ENCODE assay signal across 8 cellular contexts in the genomic region with DNA sequence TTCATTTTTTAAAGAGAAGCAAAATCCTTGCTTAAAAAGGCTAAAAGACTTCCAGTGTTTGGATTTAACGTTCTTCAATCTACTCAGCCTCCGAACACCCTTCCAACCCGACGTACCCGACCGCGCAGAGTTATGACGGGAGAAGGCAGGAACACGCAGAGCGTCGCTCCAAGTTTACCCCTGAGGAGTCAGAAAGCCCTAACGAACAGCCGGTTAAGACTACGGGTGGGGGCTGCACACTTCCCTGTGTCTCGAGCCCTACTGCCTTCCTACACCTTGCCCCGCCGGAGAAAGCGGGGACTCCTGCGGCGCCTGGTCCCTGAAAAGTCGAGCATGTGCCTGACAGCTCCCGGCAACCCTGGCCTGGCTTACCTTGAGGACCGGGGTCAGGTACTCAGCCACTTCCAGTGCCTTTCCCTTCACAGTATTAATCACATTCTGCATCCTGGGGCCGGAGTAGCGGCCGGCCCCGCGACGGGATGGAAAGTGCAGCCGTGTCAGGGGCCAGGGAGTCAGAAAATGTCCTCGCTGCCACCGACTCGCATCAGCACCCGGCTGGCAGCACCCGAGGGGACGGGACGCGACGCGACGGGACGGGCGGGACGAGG. TPM values are rescaled to one million over a fixed set of nuclear protein-coding genes. Genes with fewer than 3 reads are reported as not detected.
DNase-seq lines count a peak whose midpoint lies in the region; ATAC-seq and FAIRE-seq lines count a peak whose summit lies in the region.

No MANE protein-coding gene starts in this region.

- DNase-seq in CD1c-positive myeloid dendritic cell (ENCODE audit: extremely low spot score) (peak; percentile 86), GM19239 (ENCODE audit: insufficient read length, low spot score) (peak; percentile 37), NCI-H774 (lab: John Stamatoyannopoulos, UW) (peak; percentile 42), epidermal melanocyte (ENCODE audit: insufficient read length, low spot score) (peak; percentile 51), mucosa of gallbladder (ENCODE audit: low spot score) (peak; percentile 50)
- peak; percentile 35 to 81 (median 52) for DNase-seq in activated CD8-positive, alpha-beta memory T cell treated with anti-CD3 and anti-CD28 coated beads for 48 hours (ENCODE audit: low read depth in 2 of 3, low spot score in 2 of 3)
- peak; percentile 74 for DNase-seq in stimulated activated CD8-positive, alpha-beta memory T cell treated with anti-CD3 and anti-CD28 coated beads, Interleukin-4, amount 100 ng/mL, for 24 hours (ENCODE audit: low read depth)

- peak; percentile 27 for ATAC-seq in HG03432 (IDR thresholded peaks at IDR 0.05; ENCODE audit: unreplicated experiment)

- peak; percentile 80 for FAIRE-seq in GM19239 (lab: Jason Lieb, UNC)

RNA-seq across cellular contexts. Expression of a gene that starts 0.6 kb away (rescaled TPM):
- 43.2 TPM for total RNA-seq in mucosa of gallbladder

RNA-seq across cellular contexts. Expression of a gene that starts 0.7 kb away (rescaled TPM):
- total RNA-seq in mucosa of gallbladder = 37.5 TPM

Comparison
In these comparisons a context has a peak if more than half of its experiments do, and no peak if none do; other contexts are left out.
1. Peak in every context shown above with its lines: DNase-seq and ATAC-seq.